ENCODE assay signal across 26 cellular contexts in the genomic region with DNA sequence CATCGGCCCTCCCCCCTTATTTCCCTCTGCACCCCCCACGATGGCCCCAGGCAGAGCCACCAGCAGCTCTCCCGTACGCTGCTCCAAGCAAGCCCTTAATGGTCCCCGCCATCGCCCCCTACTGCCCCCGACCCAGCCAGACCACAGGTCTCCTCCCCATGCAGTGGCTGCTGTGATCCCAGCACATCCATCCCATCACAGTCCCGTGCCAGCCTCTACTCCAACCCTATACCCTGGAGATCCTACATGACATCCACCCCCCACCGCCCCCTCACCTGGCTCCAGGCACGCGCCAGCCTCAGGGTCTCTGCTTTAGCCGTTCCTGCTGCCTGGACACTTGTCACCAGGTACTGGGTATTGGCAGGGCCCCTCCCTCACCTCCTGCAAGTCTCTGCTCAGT.
DNase-seq lines count a peak whose midpoint lies in the region; ATAC-seq, FAIRE-seq and TF ChIP-seq lines count a peak whose summit lies in the region.
"Had no signal": no experiment of that assay in that cellular context is flagged by ENCODE, and none has a peak within 500 bp of the region (broad histone marks: within the 10 kb centered on the region; RNA-seq: fewer than 3 reads in every experiment).

No MANE protein-coding gene starts in this region.

- no peaks in the 10 kb centered on the region for H3K4me1 Mint-ChIP-seq in endodermal cell
- H3K4me1 Mint-ChIP-seq: B cell had no signal

- H3K9me3 Mint-ChIP-seq in endodermal cell: no peaks in the 10 kb centered on the region
- H3K9me3 Mint-ChIP-seq: activated CD4-positive, alpha-beta T cell treated with anti-CD3 and anti-CD28 coated beads, Interleukin-2, amount 10 ng/mL, durations not matched to agents 7 days and 5 days; dendritic cell treated with granulocyte-macrophage colony-stimulating factor and Interleukin-4, amounts not matched to agents 40 ng/mL and 50 ng/mL, for 4 days; neural crest cell; stimulated activated naive CD8-positive, alpha-beta T cell treated with anti-CD3 and anti-CD28 coated beads, Interleukin-15, Interleukin-2, amounts not matched to agents 100 ng/mL and 50 ng/mL, for 24 hours; T-helper 2 cell treated with Interferon-gamma antibody and Interleukin-4, amounts not matched to agents 5 μg/mL and 100 μg/mL, for 36 hours had no signal

- TF ChIP-seq CTCF in right atrium auricular region (IDR thresholded peaks at IDR 0.05) (no peak), endodermal cell (conservative IDR thresholded peaks at IDR 0.05) (peak; percentile 48), lower lobe of right lung (IDR thresholded peaks at IDR 0.05) (no peak), uterus (IDR thresholded peaks at IDR 0.05) (no peak)

- DNase-seq in cardiac septum (ENCODE audit: low spot score): peak; percentile 56
- no peak for DNase-seq in right atrium auricular region (ENCODE audit: low spot score)
- peak; percentile 63 for DNase-seq in endodermal cell
- DNase-seq in lower lobe of right lung: peak; percentile 42
- DNase-seq in uterus: peak; percentile 8 to 9
- DNase-seq in RCC 7860 (ENCODE audit: low spot score): no peak
- DNase-seq: activated CD4-positive, alpha-beta T cell treated with anti-CD3 and anti-CD28 coated beads, Interleukin-2, amount 10 ng/mL, durations not matched to agents 7 days and 5 days; caudate nucleus; hippocampal formation; NCI-H1092 treated with DMSO at 0.1 percent for 48 hours; NCI-H187 treated with DMSO at 0.1 percent for 48 hours; NCI-H524; thyroid gland had no signal

- H3K9ac ChIP-seq in endodermal cell (ENCODE audit: extremely low read depth, low read length, poor library complexity, severe bottlenecking): no peak overlapping the region

- H3K4me3 Mint-ChIP-seq in endodermal cell: no peak overlapping the region
- H3K4me3 Mint-ChIP-seq: activated CD4-positive, alpha-beta T cell treated with anti-CD3 and anti-CD28 coated beads, Interleukin-2, amount 10 ng/mL, durations not matched to agents 7 days and 5 days; activated naive CD8-positive, alpha-beta T cell; B cell; dendritic cell treated with granulocyte-macrophage colony-stimulating factor and Interleukin-4, amounts not matched to agents 40 ng/mL and 50 ng/mL, for 4 days; neural crest cell; stimulated activated naive CD8-positive, alpha-beta T cell treated with anti-CD3 and anti-CD28 coated beads, Interleukin-15, Interleukin-2, amounts not matched to agents 100 ng/mL and 50 ng/mL, for 24 hours; T-helper 2 cell treated with Interferon-gamma antibody and Interleukin-4, amounts not matched to agents 5 μg/mL and 100 μg/mL, for 36 hours had no signal

- H3K27ac Mint-ChIP-seq in endodermal cell: no peak overlapping the region
- H3K27ac Mint-ChIP-seq: activated CD4-positive, alpha-beta T cell treated with anti-CD3 and anti-CD28 coated beads, Interleukin-2, amount 10 ng/mL, durations not matched to agents 7 days and 5 days; activated naive CD8-positive, alpha-beta T cell; B cell; dendritic cell treated with granulocyte-macrophage colony-stimulating factor and Interleukin-4, amounts not matched to agents 40 ng/mL and 50 ng/mL, for 4 days; stimulated activated naive CD8-positive, alpha-beta T cell treated with anti-CD3 and anti-CD28 coated beads, Interleukin-15, Interleukin-2, amounts not matched to agents 100 ng/mL and 50 ng/mL, for 24 hours; T-helper 2 cell treated with Interferon-gamma antibody and Interleukin-4, amounts not matched to agents 5 μg/mL and 100 μg/mL, for 36 hours had no signal

- H3K4me1 ChIP-seq in right atrium auricular region (no peaks in the 10 kb centered on the region), endodermal cell (ENCODE audit: control insufficient read depth, insufficient read depth, low read length) (no peaks in the 10 kb centered on the region), lower lobe of right lung (no peaks in the 10 kb centered on the region), uterus (no peaks in the 10 kb centered on the region)
- H3K4me1 ChIP-seq: ascending aorta had no signal

- H3K27ac ChIP-seq in right atrium auricular region: no peak overlapping the region
- H3K27ac ChIP-seq in endodermal cell (ENCODE audit: low read depth, low read length): no peak overlapping the region
- no peak overlapping the region for H3K27ac ChIP-seq in lower lobe of right lung
- H3K27ac ChIP-seq in uterus: no peak overlapping the region
- H3K27ac ChIP-seq: ascending aorta, gastroesophageal sphincter, thyroid gland had no signal

- no peaks in the 10 kb centered on the region for H3K27me3 Mint-ChIP-seq in endodermal cell (ENCODE audit: insufficient read depth)

- no peak overlapping the region for H3K4me3 ChIP-seq in right atrium auricular region
- H3K4me3 ChIP-seq in endodermal cell (ENCODE audit: low read length): no peak overlapping the region
- H3K4me3 ChIP-seq in lower lobe of right lung: no peak overlapping the region
- H3K4me3 ChIP-seq in uterus: no peak overlapping the region
- H3K4me3 ChIP-seq: ascending aorta, gastroesophageal sphincter, thyroid gland had no signal

- TF ChIP-seq POLR2A in uterus (IDR thresholded peaks at IDR 0.05): no peak

- H3K9me3 ChIP-seq in right atrium auricular region: no peaks in the 10 kb centered on the region
- no peaks in the 10 kb centered on the region for H3K9me3 ChIP-seq in endodermal cell (ENCODE audit: control insufficient read depth, low read length)
- H3K9me3 ChIP-seq in lower lobe of right lung: no peaks in the 10 kb centered on the region
- H3K9me3 ChIP-seq in uterus: no peaks in the 10 kb centered on the region
- H3K9me3 ChIP-seq: ascending aorta, gastroesophageal sphincter, thyroid gland had no signal

- H3K27me3 ChIP-seq in right atrium auricular region (no peaks in the 10 kb centered on the region), endodermal cell (ENCODE audit: control insufficient read depth, insufficient read depth, low read length, poor library complexity, severe bottlenecking) (no peaks in the 10 kb centered on the region), lower lobe of right lung (ENCODE audit: low read depth) (peaks cover 34% of the 10 kb centered on the region), uterus (no peaks in the 10 kb centered on the region)
- H3K27me3 ChIP-seq: ascending aorta, thyroid gland had no signal

- WGBS in endodermal cell (ENCODE audit: insufficient coverage in 1 of 2, insufficient read length in 1 of 2), 2 experiments: 74 to 78% methylated on average over 4 to 12 of the region's 12 CpGs

- ATAC-seq in lower lobe of right lung: no peak
- ATAC-seq in GM18867 (IDR thresholded peaks at IDR 0.05; ENCODE audit: unreplicated experiment): no peak
- no peak for ATAC-seq in GM21423 (IDR thresholded peaks at IDR 0.05; ENCODE audit: unreplicated experiment)
- ATAC-seq: gastroesophageal sphincter, HCT116 had no signal

- H3K36me3 ChIP-seq in right atrium auricular region (no peaks in the 10 kb centered on the region), endodermal cell (ENCODE audit: control insufficient read depth, insufficient read depth, low read length) (no peaks in the 10 kb centered on the region), lower lobe of right lung (no peaks in the 10 kb centered on the region), uterus (no peaks in the 10 kb centered on the region)
- H3K36me3 ChIP-seq: ascending aorta, gastroesophageal sphincter, thyroid gland had no signal

- H3K36me3 Mint-ChIP-seq in endodermal cell (ENCODE audit: low read depth): no peaks in the 10 kb centered on the region
- H3K36me3 Mint-ChIP-seq: activated naive CD8-positive, alpha-beta T cell had no signal

- intact Hi-C loops in cardiac septum (cut with DNase I) (no loop called here), lower lobe of right lung (cut with DNase I) (no loop called here), uterus (cut with DNase I; ENCODE audit: low total_unique reads) (no loop called here)

- FAIRE-seq in RCC 7860 (lab: Jason Lieb, UNC): no peak
- FAIRE-seq: G401.6, GM19239 had no signal

Comparison
In these comparisons a context has a peak if more than half of its experiments do, and no peak if none do; other contexts are left out.
1. DNase-seq: peak in cardiac septum (single experiment), endodermal cell (single experiment), lower lobe of right lung (single experiment) and uterus (2 of 2); none in right atrium auricular region (single experiment) and RCC 7860 (single experiment).